Comparison of ENCODE assay signal across 8 cellular contexts in the genomic region with DNA sequence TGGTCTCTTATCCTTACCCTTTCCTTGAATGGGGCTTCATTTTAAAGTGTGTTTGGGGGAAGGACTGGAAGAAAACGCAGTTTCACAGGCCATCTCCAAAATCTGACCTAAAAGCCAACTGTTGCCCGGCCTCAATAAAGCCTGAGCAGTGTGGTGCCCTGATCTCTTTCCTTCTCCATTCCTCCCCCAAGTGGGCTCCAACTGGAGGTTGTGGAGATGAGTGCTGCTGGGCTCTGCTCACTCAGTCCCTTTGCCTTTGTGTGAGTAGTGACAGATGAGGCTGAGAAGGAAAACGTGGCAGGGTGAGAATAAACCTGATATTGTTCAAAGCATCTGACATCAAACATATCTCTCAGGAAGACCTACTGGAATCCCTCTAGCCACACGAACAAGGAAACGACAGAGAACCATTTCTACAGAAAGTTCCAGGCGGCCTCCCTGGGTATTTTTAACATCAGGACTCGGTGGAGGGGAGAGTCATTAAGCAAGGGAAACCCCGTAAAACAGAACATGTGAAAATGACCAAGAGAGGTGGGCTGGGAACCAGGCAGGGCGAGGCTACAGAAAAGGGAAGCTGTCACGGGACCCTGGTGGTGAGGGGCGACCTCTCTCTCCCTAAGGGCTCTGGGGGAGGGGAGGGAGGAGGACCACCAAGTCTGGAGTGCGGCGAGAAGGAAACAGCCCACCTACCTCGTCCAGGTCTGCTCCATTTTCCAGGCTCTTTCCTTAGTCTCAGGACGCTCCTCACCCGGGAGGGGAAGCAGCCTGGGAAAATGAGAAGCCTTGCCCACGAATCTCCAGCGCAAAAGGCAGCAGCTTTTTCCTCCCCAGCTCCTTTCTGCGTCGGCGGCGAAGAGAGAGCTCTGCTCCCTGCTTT. TPM values are rescaled to one million over a fixed set of nuclear protein-coding genes. Genes with fewer than 3 reads are reported as not detected.
DNase-seq lines count a peak whose midpoint lies in the region; ATAC-seq and TF ChIP-seq lines count a peak whose summit lies in the region.
"Not testable (repeated sequence)": the region's sequence is repeated elsewhere in the genome, so short reads cannot be mapped to it uniquely, and the experiment has no call there.

No MANE protein-coding gene starts in this region.

- H4K20me1 ChIP-seq in OCI-LY3 (ENCODE audit: insufficient read depth, low read length), result not testable (repeated sequence)

- H3K27me3 ChIP-seq in CD4-positive, alpha-beta memory T cell (ENCODE audit: insufficient read depth, low read length); OCI-LY3 (ENCODE audit: low read depth, low read length); breast epithelium; mesenchymal stem cell (ENCODE audit: control insufficient read depth in 1 of 2, insufficient read depth in 1 of 2, low read length in 2 of 2); trophoblast cell (ENCODE audit: insufficient read depth, low read length); upper lobe of left lung: not testable (repeated sequence)

- POLR2A ChIA-PET in CD4-positive, alpha-beta memory T cell (lab: Charles Lee; ENCODE audit: partially characterized antibody), result not testable (repeated sequence)

- not testable (repeated sequence) for H3K4me1 Mint-ChIP-seq in CD4-positive, alpha-beta memory T cell; activated T-cell treated with anti-CD3 and anti-CD28 coated beads, Interleukin-2, amount 50 U/mL, for 24 hours (ENCODE audit: low read depth)

- H2BK5ac ChIP-seq in mesenchymal stem cell (ENCODE audit: low read depth, low read length, poor library complexity, severe bottlenecking); trophoblast cell (ENCODE audit: low read depth, low read length, poor library complexity): not testable (repeated sequence)

- DNase-seq in CD4-positive, alpha-beta memory T cell, result peak in 2 of 5 donors; percentile 11 to 24
- not testable (repeated sequence) for DNase-seq in activated T-cell treated with anti-CD3 and anti-CD28 coated beads, Interleukin-2, amount 50 U/mL, for 24 hours; breast epithelium (ENCODE audit: low spot score in 2 of 2); Right ventricle myocardium inferior (ENCODE audit: missing footprints); mesenchymal stem cell; trophoblast cell; upper lobe of left lung

- TF ChIP-seq CTCF in OCI-LY3 (IDR thresholded peaks at IDR 0.05; ENCODE audit: low read depth, low read length); breast epithelium (IDR thresholded peaks at IDR 0.05); upper lobe of left lung (IDR thresholded peaks at IDR 0.05): not testable (repeated sequence)

- not testable (repeated sequence) for H3K79me1 ChIP-seq in mesenchymal stem cell (replicated peaks; ENCODE audit: low read length, poor library complexity, severe bottlenecking); trophoblast cell (ENCODE audit: low read length)

- H3K27me3 Mint-ChIP-seq in CD4-positive, alpha-beta memory T cell; activated T-cell treated with anti-CD3 and anti-CD28 coated beads, Interleukin-2, amount 50 U/mL, for 24 hours: not testable (repeated sequence)

- ATAC-seq in Right ventricle myocardium inferior (peak; percentile 15), upper lobe of left lung (ENCODE audit: low FRiP score in 2 of 2) (peak; percentile 22 to 61)

- peak overlapping the region in 1 of 7 donors; percentile 66 for H3K27ac Mint-ChIP-seq in CD4-positive, alpha-beta memory T cell
- H3K27ac Mint-ChIP-seq in activated T-cell treated with anti-CD3 and anti-CD28 coated beads, Interleukin-2, amount 50 U/mL, for 24 hours, result not testable (repeated sequence)

- not testable (repeated sequence) for H2AFZ ChIP-seq in OCI-LY3 (ENCODE audit: low read depth, low read length); mesenchymal stem cell (ENCODE audit: low read depth, low read length); trophoblast cell (ENCODE audit: insufficient read depth, low read length, poor library complexity)

- CTCF ChIA-PET in CD4-positive, alpha-beta memory T cell (lab: Charles Lee; ENCODE audit: partially characterized antibody), result not testable (repeated sequence)

- peak overlapping the region; percentile 34; the same call in 1 of the 2 replicates for H3K4me2 ChIP-seq in OCI-LY3 (ENCODE audit: low read length)
- H3K4me2 ChIP-seq in mesenchymal stem cell (ENCODE audit: low read length, poor library complexity, severe bottlenecking), result peak overlapping the region; percentile 63
- peak overlapping the region; percentile 51 for H3K4me2 ChIP-seq in trophoblast cell (ENCODE audit: low read length)

- H4K91ac ChIP-seq in mesenchymal stem cell (ENCODE audit: low read length); trophoblast cell (ENCODE audit: low read depth, low read length): not testable (repeated sequence)

- H3K14ac ChIP-seq in mesenchymal stem cell (ENCODE audit: low read length in 2 of 2); trophoblast cell (ENCODE audit: low read length): not testable (repeated sequence)

- H3K9me3 ChIP-seq in CD4-positive, alpha-beta memory T cell (ENCODE audit: control insufficient read depth in 1 of 2, low read length in 2 of 2); OCI-LY3 (ENCODE audit: insufficient read depth, low read length); breast epithelium; mesenchymal stem cell (ENCODE audit: control insufficient read depth, low read length); trophoblast cell (ENCODE audit: insufficient read depth, low read depth, low read length); upper lobe of left lung: not testable (repeated sequence)

- WGBS in mesenchymal stem cell, result no CpG with 5 or more reads among the region's 22 CpGs
- WGBS in trophoblast cell (ENCODE audit: extremely low coverage, insufficient coverage, insufficient read length), result no CpG with 5 or more reads among the region's 22 CpGs
- WGBS in upper lobe of left lung, 2 donors, result 0 to 39% methylated on average over 3 to 4 of the region's 22 CpGs

- not testable (repeated sequence) for H2AK5ac ChIP-seq in mesenchymal stem cell (ENCODE audit: low read length, severe bottlenecking); trophoblast cell (ENCODE audit: low read length)

- H3K36me3 Mint-ChIP-seq in CD4-positive, alpha-beta memory T cell; activated T-cell treated with anti-CD3 and anti-CD28 coated beads, Interleukin-2, amount 50 U/mL, for 24 hours (ENCODE audit: low read depth): not testable (repeated sequence)

- not testable (repeated sequence) for H2BK15ac ChIP-seq in mesenchymal stem cell (ENCODE audit: low read depth, poor library complexity, severe bottlenecking)

- intact Hi-C loops in CD4-positive, alpha-beta memory T cell (cut with micrococcal nuclease); breast epithelium (cut with DNase I; ENCODE audit: low total_unique reads); Right ventricle myocardium inferior (cut with DNase I): not testable (repeated sequence)

- peak overlapping the region; percentile 41 to 86 (median 82) for H3K4me3 Mint-ChIP-seq in CD4-positive, alpha-beta memory T cell
- peak overlapping the region; percentile 74 for H3K4me3 Mint-ChIP-seq in activated T-cell treated with anti-CD3 and anti-CD28 coated beads, Interleukin-2, amount 50 U/mL, for 24 hours

- H3K27ac ChIP-seq in CD4-positive, alpha-beta memory T cell (ENCODE audit: low read depth, low read length); OCI-LY3 (ENCODE audit: low read length); breast epithelium; mesenchymal stem cell (ENCODE audit: low read length, poor library complexity, severe bottlenecking); trophoblast cell (ENCODE audit: low read depth, low read length); upper lobe of left lung: not testable (repeated sequence)

- H3K9me3 Mint-ChIP-seq in CD4-positive, alpha-beta memory T cell; activated T-cell treated with anti-CD3 and anti-CD28 coated beads, Interleukin-2, amount 50 U/mL, for 24 hours: not testable (repeated sequence)

- H3K4ac ChIP-seq in mesenchymal stem cell (ENCODE audit: low read depth in 1 of 2, low read length in 2 of 2); trophoblast cell (ENCODE audit: low read depth, low read length): not testable (repeated sequence)

- H3K18ac ChIP-seq in mesenchymal stem cell (ENCODE audit: low read depth in 1 of 2, low read length in 2 of 2); trophoblast cell (ENCODE audit: low read length): not testable (repeated sequence)

- H4K12ac ChIP-seq in trophoblast cell (ENCODE audit: low read depth, low read length), result not testable (repeated sequence)

- H3K9ac ChIP-seq in OCI-LY3 (ENCODE audit: low read length); mesenchymal stem cell (ENCODE audit: low read length); trophoblast cell (ENCODE audit: low read length): not testable (repeated sequence)

- not testable (repeated sequence) for H3K79me2 ChIP-seq in OCI-LY3 (ENCODE audit: low read length); trophoblast cell (ENCODE audit: control insufficient read depth, insufficient read depth, low read length, poor library complexity)

- not testable (repeated sequence) for H3K23ac ChIP-seq in mesenchymal stem cell (ENCODE audit: low read length in 2 of 2); trophoblast cell (ENCODE audit: low read length)

- not testable (repeated sequence) for H2BK120ac ChIP-seq in mesenchymal stem cell (ENCODE audit: low read depth, low read length); trophoblast cell (ENCODE audit: insufficient read depth, low read length, poor library complexity)

- not testable (repeated sequence) for H4K8ac ChIP-seq in mesenchymal stem cell (ENCODE audit: low read length); trophoblast cell (ENCODE audit: low read depth, low read length)

- H3K4me3 ChIP-seq in CD4-positive, alpha-beta memory T cell (ENCODE audit: low read length in 2 of 2); trophoblast cell (ENCODE audit: low read depth, low read length): not testable (repeated sequence)
- H3K4me3 ChIP-seq in OCI-LY3 (ENCODE audit: low read length) (peak overlapping the region; percentile 47; the same call in 1 of the 2 replicates), breast epithelium (peak overlapping the region in 2 of 3 donors; percentile 9 to 41), mesenchymal stem cell (ENCODE audit: insufficient read depth in 1 of 2, low read depth in 1 of 2, low read length in 2 of 2) (peak overlapping the region in 1 of 2 experiments; percentile 62), upper lobe of left lung (peak overlapping the region in 2 of 4 donors; percentile 27 to 28)

- H3K36me3 ChIP-seq in CD4-positive, alpha-beta memory T cell (ENCODE audit: insufficient read depth, low read length); OCI-LY3 (replicated peaks; ENCODE audit: low read depth, low read length); breast epithelium; mesenchymal stem cell (ENCODE audit: control insufficient read depth in 1 of 2, insufficient read depth in 2 of 2, low read depth in 1 of 2, low read length in 2 of 2); trophoblast cell (ENCODE audit: control insufficient read depth in 1 of 2, insufficient read depth in 2 of 2, low read length in 2 of 2); upper lobe of left lung: not testable (repeated sequence)

- not testable (repeated sequence) for H3K4me1 ChIP-seq in CD4-positive, alpha-beta memory T cell (ENCODE audit: insufficient read depth, low read length); OCI-LY3 (ENCODE audit: low read length); breast epithelium; mesenchymal stem cell (ENCODE audit: control insufficient read depth, insufficient read depth, low read depth, low read length); trophoblast cell (ENCODE audit: control insufficient read depth in 1 of 2, insufficient read depth in 2 of 2, low read length in 2 of 2); upper lobe of left lung

- not testable (repeated sequence) for TF ChIP-seq EP300 in upper lobe of left lung (IDR thresholded peaks at IDR 0.05)

- not testable (repeated sequence) for H2BK12ac ChIP-seq in mesenchymal stem cell (ENCODE audit: low read length in 2 of 2); trophoblast cell (ENCODE audit: low read length)

- TF ChIP-seq POLR2A in breast epithelium (IDR thresholded peaks at IDR 0.05); upper lobe of left lung (IDR thresholded peaks at IDR 0.05): not testable (repeated sequence)

RNA-seq across cellular contexts. Expression of a gene that starts 59.1 kb away (rescaled TPM):
- total RNA-seq in CD4-positive, alpha-beta memory T cell, result 10 to 100 TPM; 63.8 to 70.0 TPM
- 1 to 10 TPM; 4.1 to 9.3 TPM for polyA plus RNA-seq in CD4-positive, alpha-beta memory T cell
- 10 to 100 TPM; 20.2 to 37.6 (median 22.3) TPM for total RNA-seq in breast epithelium
- 0.54 TPM for total RNA-seq in Right ventricle myocardium inferior
- 5.4 TPM for polyA plus RNA-seq in mesenchymal stem cell (2013, experiment 1 of 2)
- 4.8 TPM for polyA plus RNA-seq in mesenchymal stem cell (2013, experiment 2 of 2)
- polyA plus RNA-seq in trophoblast cell (2013), result 4.5 and 4.7 TPM in 2 replicates
- 10 to 100 TPM in 5 of 6 donors, 1 to 10 TPM in 1; 1.3 to 36.8 (median 17.8) TPM for total RNA-seq in upper lobe of left lung
